Comparison of ENCODE assay signal across 8 cellular contexts in genomic region chr11:111926505-111927391, GRCh38. TPM values are rescaled to one million over a fixed set of nuclear protein-coding genes. Genes with fewer than 3 reads are reported as not detected.
DNase-seq lines count a peak whose midpoint lies in the region; ATAC-seq and TF ChIP-seq lines count a peak whose summit lies in the region.

No MANE protein-coding gene starts in this region.

- H3K27ac ChIP-seq in KMS-11 (peak overlapping the region; percentile 91), Panc1 (ENCODE audit: low read length) (peak overlapping the region; percentile 96), esophagus squamous epithelium (peak overlapping the region; percentile 86 to 93 (median 92))

- peak overlapping the region; percentile 71 for H3K4me2 ChIP-seq in KMS-11

- peak; percentile 98 for DNase-seq in DMS79 treated with DMSO at 0.1 percent for 48 hours (lab: John Stamatoyannopoulos, UW)
- peak; percentile 87 for DNase-seq in Panc1 (ENCODE audit: low read depth, low spot score)
- DNase-seq in activated T-cell treated with anti-CD3 and anti-CD28 coated beads, Interleukin-2, amount 50 U/mL, for 72 hours, result peak; percentile 96 to 98
- DNase-seq in esophagus squamous epithelium (lab: John Stamatoyannopoulos, UW), result peak; percentile 98
- peak; percentile 97 for DNase-seq in myocyte (ENCODE audit: low read depth)
- peak; percentile 87 to 92 for DNase-seq in stimulated activated CD8-positive, alpha-beta memory T cell treated with anti-CD3 and anti-CD28 coated beads, Interleukin-7, amount 100 ng/mL, for 4 hours (ENCODE audit: low read depth in 2 of 2)

- H3K9me3 ChIP-seq in Panc1 (ENCODE audit: control insufficient read depth, insufficient read depth, low read depth, low read length), result no peaks in the 10 kb centered on the region
- no peaks in the 10 kb centered on the region for H3K9me3 ChIP-seq in esophagus squamous epithelium

- H3K36me3 ChIP-seq in KMS-11 (ENCODE audit: insufficient read depth) (no peaks in the 10 kb centered on the region), Panc1 (ENCODE audit: control insufficient read depth, insufficient read depth, low read length) (no peaks in the 10 kb centered on the region), esophagus squamous epithelium (no peaks in the 10 kb centered on the region)

- no peaks in the 10 kb centered on the region for H4K20me1 ChIP-seq in KMS-11 (ENCODE audit: insufficient read depth)

- CTCF ChIA-PET in Panc1 (lab: Charles Lee), result interaction anchor here (0.5 to 1.0 kb wide), 3 partner anchors 55 to 221 kb away, joined by 3 to 7 read pairs (median 6); no protein-coding TSS in a partner anchor

- peak overlapping the region; percentile 91 for H3K4me3 Mint-ChIP-seq in activated T-cell treated with anti-CD3 and anti-CD28 coated beads, Interleukin-2, amount 50 U/mL, for 72 hours

- H3K27me3 Mint-ChIP-seq in activated T-cell treated with anti-CD3 and anti-CD28 coated beads, Interleukin-2, amount 50 U/mL, for 72 hours (ENCODE audit: low read depth), result peaks cover 3% of the 10 kb centered on the region

- H3K27me3 ChIP-seq in KMS-11 (ENCODE audit: insufficient read depth, low read depth) (no peaks in the 10 kb centered on the region), Panc1 (ENCODE audit: control insufficient read depth, insufficient read depth, low read length) (no peaks in the 10 kb centered on the region), esophagus squamous epithelium (no peaks in the 10 kb centered on the region)

- no peaks in the 10 kb centered on the region for H3K79me2 ChIP-seq in KMS-11 (ENCODE audit: insufficient read depth, low read depth)

- ATAC-seq in GM21786 (IDR thresholded peaks at IDR 0.05; ENCODE audit: unreplicated experiment) (peak; percentile 90), Panc1 (peak; percentile 98)
- ATAC-seq in activated T-cell treated with anti-CD3 and anti-CD28 coated beads, Interleukin-2, amount 50 U/mL, for 72 hours (replicated peaks in 1 of 2), result peak; percentile 93

- peak in 1 of 4 donors; percentile 61 for TF ChIP-seq POLR2A in esophagus squamous epithelium (IDR thresholded peaks at IDR 0.05)

- POLR2A ChIA-PET in Panc1 (lab: Charles Lee), result interaction anchor here (0.6 to 1.2 kb wide), 9 partner anchors 9 to 237 kb away, joined by 3 to 6 read pairs (median 3); partner anchors contain the start of genes ALG9 and IL18

- 2 to 6% methylated on average over 9 to 10 of the region's 47 CpGs for WGBS in esophagus squamous epithelium, 2 donors

- intact Hi-C loops in Panc1 (cut with micrococcal nuclease; ENCODE audit: unreplicated experiment), result no loop called here
- intact Hi-C loops in esophagus squamous epithelium (cut with DNase I), result loop anchor here (10.0 kb wide), 1 partner anchor 52 kb away; the partner anchor contains the start of genes ALG9, CFAP68 and FDXACB1

- H3K9me3 Mint-ChIP-seq in activated T-cell treated with anti-CD3 and anti-CD28 coated beads, Interleukin-2, amount 50 U/mL, for 72 hours, result no peaks in the 10 kb centered on the region

- no peaks in the 10 kb centered on the region for H3K36me3 Mint-ChIP-seq in activated T-cell treated with anti-CD3 and anti-CD28 coated beads, Interleukin-2, amount 50 U/mL, for 72 hours (ENCODE audit: insufficient read depth in 2 of 2)

- H3K27ac Mint-ChIP-seq in activated T-cell treated with anti-CD3 and anti-CD28 coated beads, Interleukin-2, amount 50 U/mL, for 72 hours, result peak overlapping the region; percentile 75

- in situ Hi-C loops in Panc1 (cut with HindIII; ENCODE audit: low pct_unique_long_range_greater_than_20kb, low sequenced_read_pairs), result no loop called here

- H3K4me1 ChIP-seq in KMS-11 (ENCODE audit: low read depth, poor library complexity, severe bottlenecking), result peaks cover 20% of the 10 kb centered on the region
- H3K4me1 ChIP-seq in Panc1 (ENCODE audit: control insufficient read depth, insufficient read depth, low read length), result peaks cover 15% of the 10 kb centered on the region; the same call in 1 of the 2 replicates
- peaks cover 23 to 56% (median 29%) of the 10 kb centered on the region in 3 donors for H3K4me1 ChIP-seq in esophagus squamous epithelium

- BruUV-seq in Panc1 (replicated peaks; lab: Mats Ljungman, UMichigan), result no TSS peak

- H3K4me1 Mint-ChIP-seq in activated T-cell treated with anti-CD3 and anti-CD28 coated beads, Interleukin-2, amount 50 U/mL, for 72 hours (ENCODE audit: low read depth), result peaks cover 13% of the 10 kb centered on the region

- TF ChIP-seq CTCF in KMS-11 (conservative IDR thresholded peaks at IDR 0.05; ENCODE audit: low read depth, low read length), result no peak
- no peak for TF ChIP-seq CTCF in Panc1 (IDR thresholded peaks at IDR 0.05)
- peak in 2 of 6 experiments; percentile 30 to 38 for TF ChIP-seq CTCF in esophagus squamous epithelium (IDR thresholded peaks at IDR 0.05)

- no peak overlapping the region for H3K4me3 ChIP-seq in KMS-11 (IDR thresholded peaks at IDR 0.05; ENCODE audit: insufficient read depth, low read depth, low read length)
- H3K4me3 ChIP-seq in Panc1 (ENCODE audit: low read depth in 2 of 2, low read length in 2 of 2), result peak overlapping the region; percentile 57 to 81
- H3K4me3 ChIP-seq in esophagus squamous epithelium, result peak overlapping the region; percentile 28 to 64 (median 41)

- peak overlapping the region; percentile 87 for H2AFZ ChIP-seq in KMS-11 (ENCODE audit: low read depth)

- peak overlapping the region; percentile 66 for H3K9ac ChIP-seq in KMS-11

RNA-seq across cellular contexts. Expression of gene C11orf52, which starts 8.0 kb away (rescaled TPM):
- not detected for total RNA-seq in Panc1 (2021; ENCODE audit: unreplicated experiment)
- 0.22 TPM for polyA plus RNA-seq in Panc1 (2012; ENCODE audit: insufficient read length)
- not detected for total RNA-seq in activated T-cell treated with anti-CD3 and anti-CD28 coated beads, Interleukin-2, amount 50 U/mL, for 72 hours
- total RNA-seq in esophagus squamous epithelium, result 10 to 100 TPM in 1 of 4 donors, 1 to 10 TPM in 3; 2.4 to 10.2 (median 3.7) TPM
- 0.70 and 1.7 TPM in 2 replicates for total RNA-seq in myocyte
- 3.7 TPM for polyA plus RNA-seq in myocyte (2012)

RNA-seq across cellular contexts. Expression of gene DIXDC1, which starts 10.4 kb away (rescaled TPM):
- 11.7 TPM for total RNA-seq in Panc1 (2021; ENCODE audit: unreplicated experiment)
- 7.4 TPM for polyA plus RNA-seq in Panc1 (2012; ENCODE audit: insufficient read length)
- total RNA-seq in activated T-cell treated with anti-CD3 and anti-CD28 coated beads, Interleukin-2, amount 50 U/mL, for 72 hours, result 10 to 100 TPM; 14.8 to 24.7 TPM
- total RNA-seq in esophagus squamous epithelium, result 10 to 100 TPM in 2 of 4 donors, 1 to 10 TPM in 2; 2.8 to 26.1 (median 9.2) TPM
- 17.7 and 19.6 TPM in 2 replicates for total RNA-seq in myocyte
- polyA plus RNA-seq in myocyte (2012), result 15.9 TPM

RNA-seq across cellular contexts. Expression of gene HSPB2, which starts 14.2 kb away (rescaled TPM):
- total RNA-seq in Panc1 (2021; ENCODE audit: unreplicated experiment) (not detected), esophagus squamous epithelium (under 1 TPM in 1 of 4 donors, not detected in 3; 0.19 TPM), myocyte (14.6 and 15.6 TPM in 2 replicates)
- not detected for polyA plus RNA-seq in Panc1 (2012; ENCODE audit: insufficient read length)
- under 1 TPM in 1 of 2 donors, not detected in 1; 0.19 TPM for total RNA-seq in activated T-cell treated with anti-CD3 and anti-CD28 coated beads, Interleukin-2, amount 50 U/mL, for 72 hours
- polyA plus RNA-seq in myocyte (2012), result 67.7 TPM

RNA-seq across cellular contexts. Expression of gene CRYAB, which starts 15.2 kb away (rescaled TPM):
- 0.59 TPM for total RNA-seq in Panc1 (2021; ENCODE audit: unreplicated experiment)
- polyA plus RNA-seq in Panc1 (2012; ENCODE audit: insufficient read length), result 0.91 TPM
- total RNA-seq in activated T-cell treated with anti-CD3 and anti-CD28 coated beads, Interleukin-2, amount 50 U/mL, for 72 hours, result not detected
- total RNA-seq in esophagus squamous epithelium, result 10 to 100 TPM; 22.9 to 85.0 (median 45.2) TPM
- total RNA-seq in myocyte, result 182 and 268 TPM in 2 replicates
- polyA plus RNA-seq in myocyte (2012), result 1,070 TPM

RNA-seq across cellular contexts. Expression of gene CFAP68, which starts 47.4 kb away (rescaled TPM):
- total RNA-seq in Panc1 (2021; ENCODE audit: unreplicated experiment) (16.6 TPM), esophagus squamous epithelium (10 to 100 TPM; 12.7 to 28.8 (median 17.7) TPM), myocyte (25.7 and 33.1 TPM in 2 replicates)
- 19.5 TPM for polyA plus RNA-seq in Panc1 (2012; ENCODE audit: insufficient read length)
- total RNA-seq in activated T-cell treated with anti-CD3 and anti-CD28 coated beads, Interleukin-2, amount 50 U/mL, for 72 hours, result 10 to 100 TPM; 24.9 to 32.6 TPM
- polyA plus RNA-seq in myocyte (2012), result 32.0 TPM

Comparison
In these comparisons a context has a peak if more than half of its experiments do, and no peak if none do; other contexts are left out.
1. RNA of gene HSPB2, which starts 14.2 kb away (total RNA-seq): 14.6 to 15.6 TPM in myocyte; 0.19 TPM in activated T-cell treated with anti-CD3 and anti-CD28 coated beads, Interleukin-2, amount 50 U/mL, for 72 hours, 0.19 TPM in esophagus squamous epithelium and not detected in Panc1 (single experiment); every median in the first group is over 10 times any median in the second.
2. Peak in every context shown above with its lines, with median percentiles within 50 percentile points of each other: DNase-seq, ATAC-seq and H3K27ac ChIP-seq.